Comparison of ENCODE assay signal across 8 cellular contexts in the genomic region with DNA sequence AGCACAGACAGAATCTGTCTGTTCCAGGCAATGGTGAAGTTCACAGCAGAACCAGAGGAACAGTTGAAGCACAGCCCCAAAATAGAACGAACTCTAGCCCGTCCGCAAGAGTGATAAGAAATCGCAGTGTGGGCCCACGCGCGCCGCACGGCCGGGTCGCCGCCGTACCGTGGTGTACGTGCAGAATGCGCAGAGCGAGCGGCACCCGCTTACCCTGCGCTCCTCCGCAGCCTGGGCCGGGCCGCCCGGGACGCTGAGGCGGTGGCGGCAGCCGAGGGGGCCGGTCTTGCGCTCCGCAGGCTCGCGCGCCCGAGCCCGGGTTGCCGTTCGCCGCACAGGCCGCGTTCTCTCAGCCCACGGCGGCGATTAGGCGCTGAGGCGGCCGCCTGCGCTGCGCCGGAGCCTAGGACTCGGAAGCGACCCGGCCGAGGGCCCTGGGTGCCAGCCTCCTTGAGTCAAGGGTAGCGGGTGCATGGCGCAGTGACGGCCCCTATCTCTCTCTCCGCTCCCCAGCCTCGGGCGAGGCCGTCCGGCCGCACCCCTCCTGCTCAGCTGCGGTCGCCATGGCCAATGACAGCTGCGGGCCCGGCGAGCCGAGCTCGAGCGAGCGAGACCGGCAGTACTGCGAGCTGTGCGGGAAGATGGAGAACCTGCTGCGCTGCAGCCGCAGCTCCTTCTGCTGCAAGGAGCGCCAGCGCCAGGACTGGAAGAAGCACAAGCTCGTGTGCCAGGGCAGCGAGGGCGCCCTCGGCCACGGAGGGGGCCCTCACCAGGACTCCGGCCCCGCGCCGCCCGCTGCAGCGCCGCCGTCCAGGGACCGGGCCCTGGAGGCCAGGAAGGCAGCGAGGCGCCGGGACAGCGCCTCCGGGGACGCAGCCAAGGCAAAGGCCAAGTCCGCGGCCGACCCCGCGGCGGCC. TPM values are rescaled to one million over a fixed set of nuclear protein-coding genes. Genes with fewer than 3 reads are reported as not detected.
DNase-seq lines count a peak whose midpoint lies in the region; ATAC-seq, FAIRE-seq and TF ChIP-seq lines count a peak whose summit lies in the region.

No MANE protein-coding gene starts in this region.

- ATAC-seq in GM19455 (IDR thresholded peaks at IDR 0.05; ENCODE audit: unreplicated experiment) (peak; percentile 45), Right ventricle myocardium superior (ENCODE audit: poor library complexity) (peak; percentile 76), pancreas (peak; percentile 62 to 75 (median 71))

- H3K27me3 Mint-ChIP-seq in activated naive CD8-positive, alpha-beta T cell treated with anti-CD3 and anti-CD28 coated beads for 36 hours = no peaks in the 10 kb centered on the region

- H3K27me3 ChIP-seq in BLaER1 (no peaks in the 10 kb centered on the region), SK-N-SH (ENCODE audit: insufficient read depth) (no peaks in the 10 kb centered on the region), pancreas (no peaks in the 10 kb centered on the region), tibial artery (no peaks in the 10 kb centered on the region)

- no peak for TF ChIP-seq EP300 in SK-N-SH (IDR thresholded peaks at IDR 0.05; ENCODE audit: borderline replicate concordance in 1 of 2, low read depth in 1 of 2, low read length in 1 of 2)

- H3K9ac ChIP-seq in BLaER1 = peak overlapping the region; percentile 84
- peak overlapping the region; percentile 51; the same call in 1 of the 2 replicates for H3K9ac ChIP-seq in SK-N-SH

- DNase-seq in HT-29 (ENCODE audit: low spot score) (peak; percentile 85), SK-N-SH (peak; percentile 81), Right ventricle myocardium superior (peak; percentile 86), pancreas (peak; percentile 63 to 90 (median 74)), tibial artery (peak; percentile 69 to 86)
- peak; percentile 77 for DNase-seq in activated naive CD8-positive, alpha-beta T cell treated with anti-CD3 and anti-CD28 coated beads for 36 hours

- peak overlapping the region; percentile 97 for H3K4me2 ChIP-seq in BLaER1
- H3K4me2 ChIP-seq in SK-N-SH = peak overlapping the region; percentile 97

- no peak for TF ChIP-seq RAD21 in SK-N-SH (IDR thresholded peaks at IDR 0.05; ENCODE audit: low read length)

- H3K4me3 ChIP-seq in BLaER1 (peak overlapping the region; percentile 76), SK-N-SH (ENCODE audit: low read depth in 2 of 2, low read length in 1 of 2) (peak overlapping the region; percentile 57 to 75), pancreas (peak overlapping the region; percentile 32 to 68 (median 60)), tibial artery (peak overlapping the region; percentile 67 to 75)

- peaks cover 23% of the 10 kb centered on the region; the same call in 1 of the 2 replicates for H4K20me1 ChIP-seq in BLaER1
- peaks cover 10% of the 10 kb centered on the region; the same call in 1 of the 2 replicates for H4K20me1 ChIP-seq in SK-N-SH (ENCODE audit: insufficient read depth)

- H2AFZ ChIP-seq in SK-N-SH (ENCODE audit: low read depth) = peak overlapping the region; percentile 27; the same call in 1 of the 2 replicates

- CTCF ChIA-PET in SK-N-SH (lab: Yijun Ruan, JAX) = interaction anchor here (1.3 to 2.0 kb wide), 2 partner anchors 21 to 22 kb away, joined by 4 to 6 read pairs; partner anchors contain the start of gene WDR73

- no peaks in the 10 kb centered on the region for H3K9me3 Mint-ChIP-seq in activated naive CD8-positive, alpha-beta T cell treated with anti-CD3 and anti-CD28 coated beads for 36 hours

- POLR2A ChIA-PET in SK-N-SH (lab: Yijun Ruan, JAX) = interaction anchor here (0.9 kb wide), 1 partner anchor 16 kb away, joined by 3 read pairs; no protein-coding TSS in a partner anchor

- intact Hi-C loops in Right ventricle myocardium superior (cut with DNase I) = no loop called here
- intact Hi-C loops in pancreas (cut with DNase I) = no loop called here
- intact Hi-C loops in tibial artery (cut with DNase I; ENCODE audit: low total_unique reads) = no loop called here

- 7% methylated on average over 44 of the region's 105 CpGs for WGBS in SK-N-SH (ENCODE audit: low lambda C conversion rate)
- WGBS in pancreas, 2 donors = 0% methylated on average over 87 to 105 of the region's 105 CpGs

- peaks cover 32% of the 10 kb centered on the region for H3K79me2 ChIP-seq in SK-N-SH (ENCODE audit: insufficient read depth)

- H3K4me1 Mint-ChIP-seq in activated naive CD8-positive, alpha-beta T cell treated with anti-CD3 and anti-CD28 coated beads for 36 hours = peaks cover 35% of the 10 kb centered on the region

- H3K36me3 ChIP-seq in BLaER1 = peaks cover 22% of the 10 kb centered on the region; the same call in 1 of the 2 replicates
- H3K36me3 ChIP-seq in SK-N-SH (replicated peaks in 1 of 2; ENCODE audit: control insufficient read depth in 1 of 2, insufficient read depth in 2 of 2, low read length in 1 of 2) = peaks cover 8 to 14% of the 10 kb centered on the region in 2 experiments
- no peaks in the 10 kb centered on the region for H3K36me3 ChIP-seq in pancreas
- peaks cover 0 to 16% (median 8%) of the 10 kb centered on the region in 3 donors for H3K36me3 ChIP-seq in tibial artery

- no peaks in the 10 kb centered on the region for H3K9me2 ChIP-seq in SK-N-SH

- H3K27ac ChIP-seq in BLaER1 (peak overlapping the region; percentile 74), SK-N-SH (ENCODE audit: low read depth in 2 of 2, low read length in 1 of 2) (peak overlapping the region in 1 of 2 experiments; percentile 38; a peak in 2 of 4 replicates), pancreas (peak overlapping the region; percentile 81 to 97 (median 92)), tibial artery (peak overlapping the region; percentile 92 to 94)

- FAIRE-seq in pancreas (lab: Jason Lieb, UNC) = no peak

- peaks cover 20% of the 10 kb centered on the region for H3F3A ChIP-seq in SK-N-SH (replicated peaks; ENCODE audit: insufficient read depth)

- H3K4me1 ChIP-seq in BLaER1 (peaks cover 54% of the 10 kb centered on the region), SK-N-SH (ENCODE audit: control insufficient read depth in 1 of 2, insufficient read depth in 2 of 2, low read depth in 1 of 2, low read length in 1 of 2) (peaks cover 13 to 19% of the 10 kb centered on the region in 2 experiments; a peak in 3 of 4 replicates), pancreas (peaks cover 15 to 28% (median 18%) of the 10 kb centered on the region in 3 donors), tibial artery (peaks cover 0 to 37% (median 31%) of the 10 kb centered on the region in 4 donors)

- peaks cover 35% of the 10 kb centered on the region for H3K36me3 Mint-ChIP-seq in activated naive CD8-positive, alpha-beta T cell treated with anti-CD3 and anti-CD28 coated beads for 36 hours

- H3K27ac Mint-ChIP-seq in activated naive CD8-positive, alpha-beta T cell treated with anti-CD3 and anti-CD28 coated beads for 36 hours = peak overlapping the region; percentile 91

- TF ChIP-seq CTCF in SK-N-SH (IDR thresholded peaks at IDR 0.05) (no peak; the same call in 1 of the 2 replicates), pancreas (IDR thresholded peaks at IDR 0.05) (no peak), tibial artery (IDR thresholded peaks at IDR 0.05) (peak in 1 of 2 experiments; percentile 14)

- peak overlapping the region; percentile 98 for H3K4me3 Mint-ChIP-seq in activated naive CD8-positive, alpha-beta T cell treated with anti-CD3 and anti-CD28 coated beads for 36 hours

- H3K9me3 ChIP-seq in BLaER1 = no peaks in the 10 kb centered on the region
- H3K9me3 ChIP-seq in SK-N-SH = no peaks in the 10 kb centered on the region
- no peaks in the 10 kb centered on the region for H3K9me3 ChIP-seq in pancreas
- H3K9me3 ChIP-seq in tibial artery = no peaks in the 10 kb centered on the region

TF ChIP-seq in SK-N-SH, 30 proteins besides CTCF, POLR2A, EP300 and RAD21:
- TF ChIP-seq MXI1 (IDR thresholded peaks at IDR 0.05; ENCODE audit: low read depth, low read length) (peak; percentile 27; the same call in 1 of the 2 replicates), FOXM1 (IDR thresholded peaks at IDR 0.05; ENCODE audit: low read depth) (no peak)
- TF ChIP-seq, protein P1, sequence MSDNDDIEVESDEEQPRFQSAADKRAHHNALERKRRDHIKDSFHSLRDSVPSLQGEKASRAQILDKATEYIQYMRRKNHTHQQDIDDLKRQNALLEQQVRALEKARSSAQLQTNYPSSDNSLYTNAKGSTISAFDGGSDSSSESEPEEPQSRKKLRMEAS (IDR thresholded peaks at IDR 0.05; ENCODE audit: low read depth) = peak; percentile 12; the same call in 1 of the 2 replicates

RNA-seq across cellular contexts. Expression of gene WDR73, which starts 20.5 kb away (rescaled TPM):
- 39.9 and 41.2 TPM in 2 replicates for total RNA-seq in HT-29 (2014; rRNA removed; shearing (Covaris generic))
- polyA plus RNA-seq in SK-N-SH (2012; rRNA removed) = 32.9 and 49.6 TPM in 2 replicates
- 13.6 and 16.8 TPM in 2 replicates for polyA plus RNA-seq in SK-N-SH (2012; cell fraction: cytosol; rRNA removed)
- polyA plus RNA-seq in SK-N-SH (2012; cell fraction: nucleus; rRNA removed) = 178 and 185 TPM in 2 replicates
- 10 to 100 TPM; 22.1 to 26.3 TPM for total RNA-seq in activated naive CD8-positive, alpha-beta T cell treated with anti-CD3 and anti-CD28 coated beads for 36 hours
- total RNA-seq in Right ventricle myocardium superior = 13.7 TPM
- total RNA-seq in pancreas = 10 to 100 TPM; 10.5 to 20.4 (median 11.2) TPM
- polyA plus RNA-seq in pancreas = 10 to 100 TPM; 21.3 to 28.3 TPM

RNA-seq across cellular contexts. Expression of gene NMB, which starts 24.4 kb away (rescaled TPM):
- 96.2 and 97.9 TPM in 2 replicates for total RNA-seq in HT-29 (2014; rRNA removed; shearing (Covaris generic))
- polyA plus RNA-seq in SK-N-SH (2012; rRNA removed) (5.3 and 6.5 TPM in 2 replicates), pancreas (1 to 10 TPM; 4.8 to 8.3 TPM)
- polyA plus RNA-seq in SK-N-SH (2012; cell fraction: cytosol; rRNA removed) = 4.3 and 5.8 TPM in 2 replicates
- polyA plus RNA-seq in SK-N-SH (2012; cell fraction: nucleus; rRNA removed) = 4.1 and 4.6 TPM in 2 replicates
- total RNA-seq in activated naive CD8-positive, alpha-beta T cell treated with anti-CD3 and anti-CD28 coated beads for 36 hours = 1 to 10 TPM; 2.6 TPM
- total RNA-seq in Right ventricle myocardium superior (1.9 TPM), pancreas (1 to 10 TPM; 2.9 to 5.4 (median 3.5) TPM)

RNA-seq across cellular contexts. Expression of gene ZSCAN2, which starts 32.8 kb away (rescaled TPM):
- total RNA-seq in HT-29 (2014; rRNA removed; shearing (Covaris generic)) = 9.7 and 14.1 TPM in 2 replicates
- polyA plus RNA-seq in SK-N-SH (2012; rRNA removed) (17.8 and 22.0 TPM in 2 replicates), pancreas (1 to 10 TPM; 5.5 to 6.6 TPM)
- polyA plus RNA-seq in SK-N-SH (2012; cell fraction: cytosol; rRNA removed) = 15.7 and 18.0 TPM in 2 replicates
- 19.0 and 25.0 TPM in 2 replicates for polyA plus RNA-seq in SK-N-SH (2012; cell fraction: nucleus; rRNA removed)
- total RNA-seq in activated naive CD8-positive, alpha-beta T cell treated with anti-CD3 and anti-CD28 coated beads for 36 hours = 1 to 10 TPM; 5.9 to 7.6 TPM
- total RNA-seq in Right ventricle myocardium superior (6.2 TPM), pancreas (10 to 100 TPM; 11.3 to 15.4 (median 13.5) TPM)

Comparison
In these comparisons a context has a peak if more than half of its experiments do, and no peak if none do; other contexts are left out.
1. RNA of gene NMB, which starts 24.4 kb away (total RNA-seq): 96.2 to 97.9 TPM in HT-29; 2.9 to 5.4 TPM in pancreas, 2.6 TPM in activated naive CD8-positive, alpha-beta T cell treated with anti-CD3 and anti-CD28 coated beads for 36 hours and 1.9 TPM in Right ventricle myocardium superior (single experiment); every median in the first group is over 10 times any median in the second.
2. Peak in every context shown above with its lines, with median percentiles within 50 percentile points of each other: H3K4me3 ChIP-seq, ATAC-seq and DNase-seq.